14 cellular contexts compared by ENCODE assay signal in the genomic region with DNA sequence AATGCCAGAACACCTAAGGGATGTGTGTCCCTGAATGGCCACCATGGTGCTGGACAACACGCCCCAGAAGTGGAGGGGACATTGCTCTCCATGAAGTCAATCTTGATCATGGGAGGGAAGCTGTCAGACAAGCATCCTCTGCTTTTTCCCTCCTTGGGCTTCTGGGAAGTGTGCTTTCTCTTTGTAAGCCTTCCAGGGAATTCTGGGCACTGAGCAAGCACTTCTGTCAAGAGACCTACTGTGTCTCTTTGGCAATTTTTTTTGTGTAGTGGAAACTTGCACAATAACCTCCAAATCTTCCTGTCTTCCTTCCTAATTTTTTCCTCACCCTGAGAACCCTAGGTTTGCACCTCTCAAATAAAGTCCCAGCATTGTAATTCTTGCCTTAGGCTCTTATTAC.
A peak's percentile ranks its signal among the peaks of the same experiment; 100 is the strongest.
DNase-seq lines count a peak whose midpoint lies in the region; TF ChIP-seq lines count a peak whose summit lies in the region.
"Had no signal": no experiment of that assay in that cellular context is flagged by ENCODE, and none has a peak within 500 bp of the region (broad histone marks: within the 10 kb centered on the region; RNA-seq: fewer than 3 reads in every experiment).

No MANE protein-coding gene starts in this region.

- H3K23ac ChIP-seq in mesenchymal stem cell (ENCODE audit: low read length in 2 of 2): no peak overlapping the region

- H2BK15ac ChIP-seq in mesenchymal stem cell (ENCODE audit: low read depth, poor library complexity, severe bottlenecking): peak overlapping the region; percentile 70

- H3K18ac ChIP-seq in mesenchymal stem cell (ENCODE audit: low read depth in 1 of 2, low read length in 2 of 2): peak overlapping the region; percentile 45 to 55

- peak overlapping the region in 1 of 2 experiments; percentile 1 for H3K4me3 ChIP-seq in mesenchymal stem cell (ENCODE audit: insufficient read depth in 1 of 2, low read depth in 1 of 2, low read length in 2 of 2)
- H3K4me3 ChIP-seq in vagina: no peak overlapping the region
- H3K4me3 ChIP-seq: PC-9, SK-N-MC had no signal

- H3K27me3 Mint-ChIP-seq in HFFc6 (ENCODE audit: insufficient read depth): peaks cover 3% of the 10 kb centered on the region; the same call in 1 of the 2 replicates

- no peak for DNase-seq in HFFc6
- DNase-seq in fibroblast of gingiva (ENCODE audit: low read depth): peak; percentile 78
- peak; percentile 50 for DNase-seq in mesenchymal stem cell
- DNase-seq in vagina (ENCODE audit: extremely low spot score in 2 of 2): no peak
- DNase-seq in activated CD4-positive, alpha-beta T cell treated with anti-CD3 and anti-CD28 coated beads for 4 hours: no peak
- DNase-seq in posterior cingulate gyrus: no peak
- DNase-seq in NCI-H748 treated with DMSO at 0.1 percent for 48 hours (lab: John Stamatoyannopoulos, UW): no peak
- DNase-seq: C1 segment of cervical spinal cord, H9, NCI-H1436 treated with DMSO at 0.1 percent for 48 hours, NCI-H2081, NCI-H526 had no signal

- peak overlapping the region; percentile 10 for H2AFZ ChIP-seq in mesenchymal stem cell (ENCODE audit: low read depth, low read length)
- H2AFZ ChIP-seq: PC-9 had no signal

- H3K27ac Mint-ChIP-seq in HFFc6: peak overlapping the region; percentile 86
- H3K27ac Mint-ChIP-seq: H9 had no signal

- peak overlapping the region; percentile 35 for H4K8ac ChIP-seq in mesenchymal stem cell (ENCODE audit: low read length)

- peak overlapping the region; percentile 66 for H3K9ac ChIP-seq in mesenchymal stem cell (ENCODE audit: low read length)

- no peaks in the 10 kb centered on the region for H3K79me1 ChIP-seq in mesenchymal stem cell (replicated peaks; ENCODE audit: low read length, poor library complexity, severe bottlenecking)

- WGBS in mesenchymal stem cell: 97% methylated on average over 1 of the region's 1 CpG

- no peaks in the 10 kb centered on the region for H3K36me3 ChIP-seq in mesenchymal stem cell (ENCODE audit: control insufficient read depth in 1 of 2, insufficient read depth in 2 of 2, low read depth in 1 of 2, low read length in 2 of 2)
- H3K36me3 ChIP-seq in vagina: no peaks in the 10 kb centered on the region

- peak overlapping the region; percentile 45 to 46 for H3K4ac ChIP-seq in mesenchymal stem cell (ENCODE audit: low read depth in 1 of 2, low read length in 2 of 2)

- peak overlapping the region; percentile 33; the same call in 1 of the 2 replicates for H3K4me3 Mint-ChIP-seq in HFFc6
- H3K4me3 Mint-ChIP-seq: H9 had no signal

- H3K36me3 Mint-ChIP-seq in HFFc6 (ENCODE audit: low read depth): no peaks in the 10 kb centered on the region

- no peak overlapping the region for H3K4me2 ChIP-seq in mesenchymal stem cell (ENCODE audit: low read length, poor library complexity, severe bottlenecking)

- H3K27ac ChIP-seq in mesenchymal stem cell (ENCODE audit: low read length, poor library complexity, severe bottlenecking): no peak overlapping the region
- peak overlapping the region; percentile 85 for H3K27ac ChIP-seq in vagina
- H3K27ac ChIP-seq: PC-9, SK-N-MC had no signal

- TF ChIP-seq POLR2A in vagina (IDR thresholded peaks at IDR 0.05): no peak

- H3K9me3 Mint-ChIP-seq in HFFc6: no peaks in the 10 kb centered on the region
- H3K9me3 Mint-ChIP-seq: H9 had no signal

- H3K9me3 ChIP-seq in mesenchymal stem cell (ENCODE audit: control insufficient read depth, low read length) (no peaks in the 10 kb centered on the region), vagina (no peaks in the 10 kb centered on the region)

- no peak overlapping the region for H4K91ac ChIP-seq in mesenchymal stem cell (ENCODE audit: low read length)

- intact Hi-C loops in vagina (cut with DNase I): no loop called here
- intact Hi-C loops in posterior cingulate gyrus (cut with DNase I): no loop called here

- H2AK5ac ChIP-seq in mesenchymal stem cell (ENCODE audit: low read length, severe bottlenecking): no peak overlapping the region

- H2BK120ac ChIP-seq in mesenchymal stem cell (ENCODE audit: low read depth, low read length): peak overlapping the region; percentile 54

- H2BK12ac ChIP-seq in mesenchymal stem cell (ENCODE audit: low read length in 2 of 2): peak overlapping the region; percentile 40 to 97

- H2BK5ac ChIP-seq in mesenchymal stem cell (ENCODE audit: low read depth, low read length, poor library complexity, severe bottlenecking): no peak overlapping the region

- H3K4me1 ChIP-seq in mesenchymal stem cell (ENCODE audit: control insufficient read depth, insufficient read depth, low read depth, low read length) (no peaks in the 10 kb centered on the region), vagina (peaks cover 20% of the 10 kb centered on the region)

- peak overlapping the region in 1 of 2 experiments; percentile 6 for H3K14ac ChIP-seq in mesenchymal stem cell (ENCODE audit: low read length in 2 of 2)

- peaks cover 36% of the 10 kb centered on the region for H3K4me1 Mint-ChIP-seq in HFFc6 (ENCODE audit: low read depth)

- H3K27me3 ChIP-seq in mesenchymal stem cell (ENCODE audit: control insufficient read depth in 1 of 2, insufficient read depth in 1 of 2, low read length in 2 of 2) (peaks cover 0 to 7% of the 10 kb centered on the region in 2 experiments), vagina (no peaks in the 10 kb centered on the region)

- TF ChIP-seq CTCF in HFFc6 (IDR thresholded peaks at IDR 0.05) (no peak), vagina (IDR thresholded peaks at IDR 0.05) (no peak)

Comparison
In these comparisons a context has a peak if more than half of its experiments do, and no peak if none do; other contexts are left out.
1. DNase-seq: peak in fibroblast of gingiva (single experiment) and mesenchymal stem cell (single experiment); none in HFFc6 (single experiment), vagina (0 of 2), activated CD4-positive, alpha-beta T cell treated with anti-CD3 and anti-CD28 coated beads for 4 hours (0 of 2), posterior cingulate gyrus (0 of 10) and NCI-H748 treated with DMSO at 0.1 percent for 48 hours (single experiment).